1 cellular context compared by ENCODE assay signal in genomic region chr12:56158029-56158925, GRCh38.
TF ChIP-seq lines count a peak whose summit lies in the region.

Gene MYL6 (plus strand): TSS chr12:56158359. CDS start chr12:56158402, 43 bp downstream.

TF ChIP-seq in HepG2, 621 proteins besides CTCF, POLR2A, EP300 and RAD21 (continued from another document and continues in another):
- no peak for TF ChIP-seq E2F1 (CRISPR knock-in tag; IDR thresholded peaks at IDR 0.05)
- TF ChIP-seq NCOA1 (CRISPR knock-in tag; IDR thresholded peaks at IDR 0.05), result no peak
- TF ChIP-seq, protein P1, sequence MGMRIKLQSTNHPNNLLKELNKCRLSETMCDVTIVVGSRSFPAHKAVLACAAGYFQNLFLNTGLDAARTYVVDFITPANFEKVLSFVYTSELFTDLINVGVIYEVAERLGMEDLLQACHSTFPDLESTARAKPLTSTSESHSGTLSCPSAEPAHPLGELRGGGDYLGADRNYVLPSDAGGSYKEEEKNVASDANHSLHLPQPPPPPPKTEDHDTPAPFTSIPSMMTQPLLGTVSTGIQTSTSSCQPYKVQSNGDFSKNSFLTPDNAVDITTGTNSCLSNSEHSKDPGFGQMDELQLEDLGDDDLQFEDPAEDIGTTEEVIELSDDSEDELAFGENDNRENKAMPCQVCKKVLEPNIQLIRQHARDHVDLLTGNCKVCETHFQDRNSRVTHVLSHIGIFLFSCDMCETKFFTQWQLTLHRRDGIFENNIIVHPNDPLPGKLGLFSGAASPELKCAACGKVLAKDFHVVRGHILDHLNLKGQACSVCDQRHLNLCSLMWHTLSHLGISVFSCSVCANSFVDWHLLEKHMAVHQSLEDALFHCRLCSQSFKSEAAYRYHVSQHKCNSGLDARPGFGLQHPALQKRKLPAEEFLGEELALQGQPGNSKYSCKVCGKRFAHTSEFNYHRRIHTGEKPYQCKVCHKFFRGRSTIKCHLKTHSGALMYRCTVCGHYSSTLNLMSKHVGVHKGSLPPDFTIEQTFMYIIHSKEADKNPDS (CRISPR knock-in tag; IDR thresholded peaks at IDR 0.05), result no peak
- TF ChIP-seq GPN1 (CRISPR knock-in tag; IDR thresholded peaks at IDR 0.05; ENCODE audit: borderline replicate concordance), result no peak
- TF ChIP-seq, protein P2, sequence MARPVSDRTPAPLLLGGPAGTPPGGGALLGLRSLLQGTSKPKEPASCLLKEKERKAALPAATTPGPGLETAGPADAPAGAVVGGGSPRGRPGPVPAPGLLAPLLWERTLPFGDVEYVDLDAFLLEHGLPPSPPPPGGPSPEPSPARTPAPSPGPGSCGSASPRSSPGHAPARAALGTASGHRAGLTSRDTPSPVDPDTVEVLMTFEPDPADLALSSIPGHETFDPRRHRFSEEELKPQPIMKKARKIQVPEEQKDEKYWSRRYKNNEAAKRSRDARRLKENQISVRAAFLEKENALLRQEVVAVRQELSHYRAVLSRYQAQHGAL (CRISPR knock-in tag; IDR thresholded peaks at IDR 0.05; ENCODE audit: not compliant biosample characterization), result no peak
- TF ChIP-seq SNAPC2 (CRISPR knock-in tag; IDR thresholded peaks at IDR 0.05), result no peak
- TF ChIP-seq CERS6 (CRISPR knock-in tag; IDR thresholded peaks at IDR 0.05), result no peak
- no peak for TF ChIP-seq TRIM24 (CRISPR knock-in tag; IDR thresholded peaks at IDR 0.05)
- TF ChIP-seq ZFP62 (CRISPR knock-in tag; IDR thresholded peaks at IDR 0.05), result no peak
- TF ChIP-seq FOSL1 (CRISPR knock-in tag; IDR thresholded peaks at IDR 0.05; ENCODE audit: borderline replicate concordance), result no peak
- TF ChIP-seq, protein P3, sequence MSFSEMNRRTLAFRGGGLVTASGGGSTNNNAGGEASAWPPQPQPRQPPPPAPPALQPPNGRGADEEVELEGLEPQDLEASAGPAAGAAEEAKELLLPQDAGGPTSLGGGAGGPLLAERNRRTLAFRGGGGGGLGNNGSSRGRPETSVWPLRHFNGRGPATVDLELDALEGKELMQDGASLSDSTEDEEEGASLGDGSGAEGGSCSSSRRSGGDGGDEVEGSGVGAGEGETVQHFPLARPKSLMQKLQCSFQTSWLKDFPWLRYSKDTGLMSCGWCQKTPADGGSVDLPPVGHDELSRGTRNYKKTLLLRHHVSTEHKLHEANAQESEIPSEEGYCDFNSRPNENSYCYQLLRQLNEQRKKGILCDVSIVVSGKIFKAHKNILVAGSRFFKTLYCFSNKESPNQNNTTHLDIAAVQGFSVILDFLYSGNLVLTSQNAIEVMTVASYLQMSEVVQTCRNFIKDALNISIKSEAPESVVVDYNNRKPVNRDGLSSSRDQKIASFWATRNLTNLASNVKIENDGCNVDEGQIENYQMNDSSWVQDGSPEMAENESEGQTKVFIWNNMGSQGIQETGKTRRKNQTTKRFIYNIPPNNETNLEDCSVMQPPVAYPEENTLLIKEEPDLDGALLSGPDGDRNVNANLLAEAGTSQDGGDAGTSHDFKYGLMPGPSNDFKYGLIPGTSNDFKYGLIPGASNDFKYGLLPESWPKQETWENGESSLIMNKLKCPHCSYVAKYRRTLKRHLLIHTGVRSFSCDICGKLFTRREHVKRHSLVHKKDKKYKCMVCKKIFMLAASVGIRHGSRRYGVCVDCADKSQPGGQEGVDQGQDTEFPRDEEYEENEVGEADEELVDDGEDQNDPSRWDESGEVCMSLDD (CRISPR knock-in tag; IDR thresholded peaks at IDR 0.05; ENCODE audit: borderline replicate concordance), result no peak
- TF ChIP-seq ATRX (CRISPR knock-in tag; IDR thresholded peaks at IDR 0.05; ENCODE audit: borderline replicate concordance), result no peak
- TF ChIP-seq ZNF207 (IDR thresholded peaks at IDR 0.05; ENCODE audit: borderline replicate concordance), result no peak
- TF ChIP-seq FOXO1 (CRISPR knock-in tag; IDR thresholded peaks at IDR 0.05), result no peak; the same call in 1 of the 2 replicates
- TF ChIP-seq, protein P4, sequence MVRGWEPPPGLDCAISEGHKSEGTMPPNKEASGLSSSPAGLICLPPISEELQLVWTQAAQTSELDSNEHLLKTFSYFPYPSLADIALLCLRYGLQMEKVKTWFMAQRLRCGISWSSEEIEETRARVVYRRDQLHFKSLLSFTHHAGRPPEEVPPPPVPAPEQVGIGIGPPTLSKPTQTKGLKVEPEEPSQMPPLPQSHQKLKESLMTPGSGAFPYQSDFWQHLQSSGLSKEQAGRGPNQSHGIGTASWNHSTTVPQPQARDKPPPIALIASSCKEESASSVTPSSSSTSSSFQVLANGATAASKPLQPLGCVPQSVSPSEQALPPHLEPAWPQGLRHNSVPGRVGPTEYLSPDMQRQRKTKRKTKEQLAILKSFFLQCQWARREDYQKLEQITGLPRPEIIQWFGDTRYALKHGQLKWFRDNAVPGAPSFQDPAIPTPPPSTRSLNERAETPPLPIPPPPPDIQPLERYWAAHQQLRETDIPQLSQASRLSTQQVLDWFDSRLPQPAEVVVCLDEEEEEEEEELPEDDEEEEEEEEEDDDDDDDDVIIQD (CRISPR knock-in tag; IDR thresholded peaks at IDR 0.05; ENCODE audit: low read depth), result no peak
- TF ChIP-seq KAT2B (IDR thresholded peaks at IDR 0.05; ENCODE audit: borderline replicate concordance, low read depth, low read length), result no peak
- TF ChIP-seq KLF13 (CRISPR knock-in tag; IDR thresholded peaks at IDR 0.05), result no peak
- no peak for TF ChIP-seq BCLAF1 (IDR thresholded peaks at IDR 0.05)
- no peak for TF ChIP-seq ZNF282 (IDR thresholded peaks at IDR 0.05; ENCODE audit: partially characterized antibody)
- TF ChIP-seq MIER3 (CRISPR knock-in tag; IDR thresholded peaks at IDR 0.05; ENCODE audit: borderline replicate concordance), result no peak; the same call in 1 of the 2 replicates
- TF ChIP-seq ZSCAN12 (CRISPR knock-in tag; IDR thresholded peaks at IDR 0.05), result no peak
- no peak for TF ChIP-seq NFATC3 (CRISPR knock-in tag; IDR thresholded peaks at IDR 0.05)
- TF ChIP-seq ZNF224 (CRISPR knock-in tag; IDR thresholded peaks at IDR 0.05), result no peak
- TF ChIP-seq ZFP41 (CRISPR knock-in tag; IDR thresholded peaks at IDR 0.05; ENCODE audit: borderline replicate concordance), result no peak
- TF ChIP-seq, protein P5, sequence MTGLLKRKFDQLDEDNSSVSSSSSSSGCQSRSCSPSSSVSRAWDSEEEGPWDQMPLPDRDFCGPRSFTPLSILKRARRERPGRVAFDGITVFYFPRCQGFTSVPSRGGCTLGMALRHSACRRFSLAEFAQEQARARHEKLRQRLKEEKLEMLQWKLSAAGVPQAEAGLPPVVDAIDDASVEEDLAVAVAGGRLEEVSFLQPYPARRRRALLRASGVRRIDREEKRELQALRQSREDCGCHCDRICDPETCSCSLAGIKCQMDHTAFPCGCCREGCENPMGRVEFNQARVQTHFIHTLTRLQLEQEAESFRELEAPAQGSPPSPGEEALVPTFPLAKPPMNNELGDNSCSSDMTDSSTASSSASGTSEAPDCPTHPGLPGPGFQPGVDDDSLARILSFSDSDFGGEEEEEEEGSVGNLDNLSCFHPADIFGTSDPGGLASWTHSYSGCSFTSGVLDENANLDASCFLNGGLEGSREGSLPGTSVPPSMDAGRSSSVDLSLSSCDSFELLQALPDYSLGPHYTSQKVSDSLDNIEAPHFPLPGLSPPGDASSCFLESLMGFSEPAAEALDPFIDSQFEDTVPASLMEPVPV (CRISPR knock-in tag; IDR thresholded peaks at IDR 0.05), result peak; percentile 62; the same call in 1 of the 2 replicates
- no peak; the same call in 1 of the 2 replicates for TF ChIP-seq POGZ (CRISPR knock-in tag; IDR thresholded peaks at IDR 0.05)
- peak; percentile 86 for TF ChIP-seq TAF1 (CRISPR knock-in tag; IDR thresholded peaks at IDR 0.05)
- peak; percentile 73 for TF ChIP-seq TBL1XR1 (IDR thresholded peaks at IDR 0.05; ENCODE audit: borderline replicate concordance, low read length, partially characterized antibody)
- no peak for TF ChIP-seq HHEX (CRISPR knock-in tag; IDR thresholded peaks at IDR 0.05)
- TF ChIP-seq EHMT2 (IDR thresholded peaks at IDR 0.05; ENCODE audit: borderline replicate concordance, low read depth, low read length), result no peak
- TF ChIP-seq, protein P6, sequence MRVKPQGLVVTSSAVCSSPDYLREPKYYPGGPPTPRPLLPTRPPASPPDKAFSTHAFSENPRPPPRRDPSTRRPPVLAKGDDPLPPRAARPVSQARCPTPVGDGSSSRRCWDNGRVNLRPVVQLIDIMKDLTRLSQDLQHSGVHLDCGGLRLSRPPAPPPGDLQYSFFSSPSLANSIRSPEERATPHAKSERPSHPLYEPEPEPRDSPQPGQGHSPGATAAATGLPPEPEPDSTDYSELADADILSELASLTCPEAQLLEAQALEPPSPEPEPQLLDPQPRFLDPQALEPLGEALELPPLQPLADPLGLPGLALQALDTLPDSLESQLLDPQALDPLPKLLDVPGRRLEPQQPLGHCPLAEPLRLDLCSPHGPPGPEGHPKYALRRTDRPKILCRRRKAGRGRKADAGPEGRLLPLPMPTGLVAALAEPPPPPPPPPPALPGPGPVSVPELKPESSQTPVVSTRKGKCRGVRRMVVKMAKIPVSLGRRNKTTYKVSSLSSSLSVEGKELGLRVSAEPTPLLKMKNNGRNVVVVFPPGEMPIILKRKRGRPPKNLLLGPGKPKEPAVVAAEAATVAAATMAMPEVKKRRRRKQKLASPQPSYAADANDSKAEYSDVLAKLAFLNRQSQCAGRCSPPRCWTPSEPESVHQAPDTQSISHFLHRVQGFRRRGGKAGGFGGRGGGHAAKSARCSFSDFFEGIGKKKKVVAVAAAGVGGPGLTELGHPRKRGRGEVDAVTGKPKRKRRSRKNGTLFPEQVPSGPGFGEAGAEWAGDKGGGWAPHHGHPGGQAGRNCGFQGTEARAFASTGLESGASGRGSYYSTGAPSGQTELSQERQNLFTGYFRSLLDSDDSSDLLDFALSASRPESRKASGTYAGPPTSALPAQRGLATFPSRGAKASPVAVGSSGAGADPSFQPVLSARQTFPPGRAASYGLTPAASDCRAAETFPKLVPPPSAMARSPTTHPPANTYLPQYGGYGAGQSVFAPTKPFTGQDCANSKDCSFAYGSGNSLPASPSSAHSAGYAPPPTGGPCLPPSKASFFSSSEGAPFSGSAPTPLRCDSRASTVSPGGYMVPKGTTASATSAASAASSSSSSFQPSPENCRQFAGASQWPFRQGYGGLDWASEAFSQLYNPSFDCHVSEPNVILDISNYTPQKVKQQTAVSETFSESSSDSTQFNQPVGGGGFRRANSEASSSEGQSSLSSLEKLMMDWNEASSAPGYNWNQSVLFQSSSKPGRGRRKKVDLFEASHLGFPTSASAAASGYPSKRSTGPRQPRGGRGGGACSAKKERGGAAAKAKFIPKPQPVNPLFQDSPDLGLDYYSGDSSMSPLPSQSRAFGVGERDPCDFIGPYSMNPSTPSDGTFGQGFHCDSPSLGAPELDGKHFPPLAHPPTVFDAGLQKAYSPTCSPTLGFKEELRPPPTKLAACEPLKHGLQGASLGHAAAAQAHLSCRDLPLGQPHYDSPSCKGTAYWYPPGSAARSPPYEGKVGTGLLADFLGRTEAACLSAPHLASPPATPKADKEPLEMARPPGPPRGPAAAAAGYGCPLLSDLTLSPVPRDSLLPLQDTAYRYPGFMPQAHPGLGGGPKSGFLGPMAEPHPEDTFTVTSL (CRISPR knock-in tag; IDR thresholded peaks at IDR 0.05; ENCODE audit: borderline replicate concordance), result no peak; the same call in 1 of the 2 replicates
- TF ChIP-seq, protein P7, sequence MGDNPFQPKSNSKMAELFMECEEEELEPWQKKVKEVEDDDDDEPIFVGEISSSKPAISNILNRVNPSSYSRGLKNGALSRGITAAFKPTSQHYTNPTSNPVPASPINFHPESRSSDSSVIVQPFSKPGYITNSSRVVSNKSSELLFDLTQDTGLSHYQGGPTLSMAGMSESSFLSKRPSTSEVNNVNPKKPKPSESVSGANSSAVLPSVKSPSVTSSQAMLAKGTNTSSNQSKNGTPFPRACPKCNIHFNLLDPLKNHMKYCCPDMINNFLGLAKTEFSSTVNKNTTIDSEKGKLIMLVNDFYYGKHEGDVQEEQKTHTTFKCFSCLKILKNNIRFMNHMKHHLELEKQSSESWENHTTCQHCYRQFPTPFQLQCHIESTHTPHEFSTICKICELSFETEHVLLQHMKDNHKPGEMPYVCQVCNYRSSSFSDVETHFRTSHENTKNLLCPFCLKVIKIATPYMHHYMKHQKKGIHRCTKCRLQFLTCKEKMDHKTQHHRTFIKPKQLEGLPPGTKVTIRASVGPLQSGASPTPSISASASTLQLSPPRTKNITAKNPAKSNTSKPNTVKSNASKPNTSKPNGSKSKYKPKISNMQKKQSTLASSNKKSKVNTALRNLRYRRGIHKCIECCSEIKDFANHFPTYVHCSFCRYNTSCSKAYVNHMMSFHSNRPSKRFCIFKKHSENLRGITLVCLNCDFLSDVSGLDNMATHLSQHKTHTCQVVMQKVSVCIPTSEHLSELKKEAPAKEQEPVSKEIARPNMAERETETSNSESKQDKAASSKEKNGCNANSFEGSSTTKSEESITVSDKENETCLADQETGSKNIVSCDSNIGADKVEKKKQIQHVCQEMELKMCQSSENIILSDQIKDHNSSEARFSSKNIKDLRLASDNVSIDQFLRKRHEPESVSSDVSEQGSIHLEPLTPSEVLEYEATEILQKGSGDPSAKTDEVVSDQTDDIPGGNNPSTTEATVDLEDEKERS (CRISPR knock-in tag; IDR thresholded peaks at IDR 0.05), result no peak
- TF ChIP-seq ZNF569 (CRISPR knock-in tag; IDR thresholded peaks at IDR 0.05; ENCODE audit: borderline replicate concordance), result no peak
- no peak for TF ChIP-seq ZC3H13 (CRISPR knock-in tag; IDR thresholded peaks at IDR 0.05)
